ENCODE assay signal across 10 cellular contexts in genomic region chrX:71251456-71251973, GRCh38. TPM values are rescaled to one million over a fixed set of nuclear protein-coding genes. Genes with fewer than 3 reads are reported as not detected.
DNase-seq lines count a peak whose midpoint lies in the region; ATAC-seq, FAIRE-seq and TF ChIP-seq lines count a peak whose summit lies in the region.
"Had no signal": no experiment of that assay in that cellular context is flagged by ENCODE, and none has a peak within 500 bp of the region (broad histone marks: within the 10 kb centered on the region; RNA-seq: fewer than 3 reads in every experiment).

No MANE protein-coding gene starts in this region.

- H3K27ac ChIP-seq in A549 (no peak overlapping the region), HUES48 (ENCODE audit: low read depth, low read length) (no peak overlapping the region)
- H3K27ac ChIP-seq: left lung had no signal

- CTCF ChIA-PET in A549 (lab: Yijun Ruan, JAX) = interaction anchor here (1.1 to 1.8 kb wide), 2 partner anchors 11 to 32 kb away, joined by 4 read pairs; partner anchors contain the start of gene NONO

- no peak for TF ChIP-seq EP300 in A549 (IDR thresholded peaks at IDR 0.05)

- peak overlapping the region; percentile 88 for H3K4me3 Mint-ChIP-seq in activated T-helper 2 cell treated with anti-CD3 and anti-CD28 coated beads, Interferon-gamma antibody, Interleukin-2, Interleukin-4, amounts not matched to agents 10 μg/mL and 5 μg/mL and 100 μg/mL, durations not matched to agents 14 hours and 24 hours and 36 hours (ENCODE audit: low read depth)
- peak overlapping the region in 7 of 10 donors; percentile 32 to 98 (median 56) for H3K4me3 Mint-ChIP-seq in naive thymus-derived CD8-positive, alpha-beta T cell

- H3K27ac Mint-ChIP-seq in activated T-helper 2 cell treated with anti-CD3 and anti-CD28 coated beads, Interferon-gamma antibody, Interleukin-2, Interleukin-4, amounts not matched to agents 10 μg/mL and 5 μg/mL and 100 μg/mL, durations not matched to agents 14 hours and 24 hours and 36 hours = peak overlapping the region; percentile 80
- peak overlapping the region in 7 of 10 donors; percentile 0 to 79 (median 52) for H3K27ac Mint-ChIP-seq in naive thymus-derived CD8-positive, alpha-beta T cell

- no peak for TF ChIP-seq RAD21 in A549 (conservative IDR thresholded peaks at IDR 0.05 in 1 of 2, IDR thresholded peaks at IDR 0.05 in 1 of 2)

- H3K9me3 Mint-ChIP-seq in activated T-helper 2 cell treated with anti-CD3 and anti-CD28 coated beads, Interferon-gamma antibody, Interleukin-2, Interleukin-4, amounts not matched to agents 10 μg/mL and 5 μg/mL and 100 μg/mL, durations not matched to agents 14 hours and 24 hours and 36 hours = no peaks in the 10 kb centered on the region
- H3K9me3 Mint-ChIP-seq in naive thymus-derived CD8-positive, alpha-beta T cell = no peaks in the 10 kb centered on the region

- H3K4me2 ChIP-seq in A549 = 0 out of 3 replicates have a peak overlapping the region, but pooled peaks have one; percentile 99

- intact Hi-C loops in activated T-helper 2 cell treated with anti-CD3 and anti-CD28 coated beads, Interferon-gamma antibody, Interleukin-2, Interleukin-4, amounts not matched to agents 10 μg/mL and 5 μg/mL and 100 μg/mL, durations not matched to agents 14 hours and 24 hours and 36 hours (cut with micrococcal nuclease) = no loop called here

- no peak for TF ChIP-seq POLR2A in A549 (IDR thresholded peaks at IDR 0.05; ENCODE audit: low read length)

- no peaks in the 10 kb centered on the region for H3K27me3 Mint-ChIP-seq in activated T-helper 2 cell treated with anti-CD3 and anti-CD28 coated beads, Interferon-gamma antibody, Interleukin-2, Interleukin-4, amounts not matched to agents 10 μg/mL and 5 μg/mL and 100 μg/mL, durations not matched to agents 14 hours and 24 hours and 36 hours (ENCODE audit: low read depth)
- no peaks in the 10 kb centered on the region for H3K27me3 Mint-ChIP-seq in naive thymus-derived CD8-positive, alpha-beta T cell

- TF ChIP-seq CTCF in A549 (IDR thresholded peaks at IDR 0.05) = no peak

- FAIRE-seq in A549 (lab: Jason Lieb, UNC) = no peak

- peaks cover 32% of the 10 kb centered on the region for H3K36me3 Mint-ChIP-seq in activated T-helper 2 cell treated with anti-CD3 and anti-CD28 coated beads, Interferon-gamma antibody, Interleukin-2, Interleukin-4, amounts not matched to agents 10 μg/mL and 5 μg/mL and 100 μg/mL, durations not matched to agents 14 hours and 24 hours and 36 hours (ENCODE audit: low read depth)
- peaks cover 0 to 31% (median 2%) of the 10 kb centered on the region in 3 donors for H3K36me3 Mint-ChIP-seq in naive thymus-derived CD8-positive, alpha-beta T cell

- no peaks in the 10 kb centered on the region for H3K27me3 ChIP-seq in HUES48 (ENCODE audit: control insufficient read depth, insufficient read depth, low read length)
- H3K27me3 ChIP-seq: left lung had no signal

- POLR2A ChIA-PET in A549 (lab: Yijun Ruan, JAX) = no interaction called here
- POLR2A ChIA-PET in naive thymus-derived CD8-positive, alpha-beta T cell (lab: Charles Lee) = interaction anchor here (1.2 to 5.2 kb wide), 3 partner anchors 32 to 115 kb away, joined by 3 to 84 read pairs (median 5); partner anchors contain the start of genes NONO and TAF1

- H3K4me1 Mint-ChIP-seq in activated T-helper 2 cell treated with anti-CD3 and anti-CD28 coated beads, Interferon-gamma antibody, Interleukin-2, Interleukin-4, amounts not matched to agents 10 μg/mL and 5 μg/mL and 100 μg/mL, durations not matched to agents 14 hours and 24 hours and 36 hours (ENCODE audit: low read depth) = peaks cover 27% of the 10 kb centered on the region
- H3K4me1 Mint-ChIP-seq in naive thymus-derived CD8-positive, alpha-beta T cell = peaks cover 13 to 32% (median 23%) of the 10 kb centered on the region in 4 donors

- WGBS in A549 (ENCODE audit: missing lambda C conversion rate) = 81% methylated on average over 6 of the region's 8 CpGs

- peaks cover 46% of the 10 kb centered on the region for H3K36me3 ChIP-seq in HUES48 (ENCODE audit: control insufficient read depth, insufficient read depth, low read length)

- H3K4me3 ChIP-seq in A549 (no peak overlapping the region), HUES48 (ENCODE audit: low read depth, low read length) (peak overlapping the region; percentile 81)
- H3K4me3 ChIP-seq: left lung had no signal

- no peak overlapping the region for H3K9ac ChIP-seq in HUES48 (ENCODE audit: low read depth, low read length)

- DNase-seq in A549 (ENCODE audit: low read depth in 1 of 2, low spot score in 1 of 2) (no peak), COR-L47 (lab: John Stamatoyannopoulos, UW) (no peak), NOMO-1 treated with dmso at 0.1 percent for 144 hours (lab: John Stamatoyannopoulos, UW; ENCODE audit: unreplicated experiment) (no peak), hepatic stellate cell (ENCODE audit: low spot score) (no peak), NCI-H128 (lab: John Stamatoyannopoulos, UW; ENCODE audit: unreplicated experiment) (no peak)
- no peak for DNase-seq in activated T-helper 2 cell treated with anti-CD3 and anti-CD28 coated beads, Interferon-gamma antibody, Interleukin-2, Interleukin-4, amounts not matched to agents 10 μg/mL and 5 μg/mL and 100 μg/mL, durations not matched to agents 14 hours and 24 hours and 36 hours (ENCODE audit: low spot score)
- DNase-seq in naive thymus-derived CD8-positive, alpha-beta T cell = no peak
- DNase-seq: left lung, NCI-H1105 had no signal

- no peak for ATAC-seq in A549
- ATAC-seq in naive thymus-derived CD8-positive, alpha-beta T cell = no peak
- ATAC-seq: left lung had no signal

- H3K4me1 ChIP-seq in A549 (peaks cover 23% of the 10 kb centered on the region), HUES48 (ENCODE audit: control insufficient read depth, insufficient read depth, low read length) (0 out of 2 replicates have a peak, but pooled peaks cover 3% of the 10 kb centered on the region)

- no peaks in the 10 kb centered on the region for H3K9me3 ChIP-seq in A549
- peaks cover 18% of the 10 kb centered on the region for H3K9me3 ChIP-seq in HUES48 (ENCODE audit: control insufficient read depth, insufficient read depth, low read length)
- H3K9me3 ChIP-seq: left lung had no signal

TF ChIP-seq in A549, 52 proteins besides CTCF, POLR2A, EP300 and RAD21:
- no peak for TF ChIP-seq PHF8 (IDR thresholded peaks at IDR 0.05; ENCODE audit: borderline replicate concordance, low read depth)
- no peak for TF ChIP-seq SMC3 (IDR thresholded peaks at IDR 0.05)
- TF ChIP-seq SREBF2 (IDR thresholded peaks at IDR 0.05) = no peak
- TF ChIP-seq EHF (CRISPR knock-in tag; IDR thresholded peaks at IDR 0.05) = no peak
- TF ChIP-seq JUN (IDR thresholded peaks at IDR 0.05) = no peak
- TF ChIP-seq HOXB5 (CRISPR knock-in tag; IDR thresholded peaks at IDR 0.05) = no peak
- no peak for TF ChIP-seq RCOR1 (IDR thresholded peaks at IDR 0.05; ENCODE audit: low read depth, low read length)
- TF ChIP-seq RARB (CRISPR knock-in tag; IDR thresholded peaks at IDR 0.05) = no peak

RNA-seq across cellular contexts. Expression of gene ZMYM3, which starts 2.4 kb away (rescaled TPM):
- polyA plus RNA-seq in A549 (2011; rRNA removed) (18.8 and 23.2 TPM in 2 replicates), A549 (2017; fragmentation: RNase III; extraction: RNeasy Plus Mini Kit Qiagen cat#74134 plus additional on column Dnase treatment) (16.5 to 22.0 TPM (median 19.1 TPM) in 3 replicates)
- 15.6 and 20.2 TPM in 2 replicates for polyA plus RNA-seq in A549 (2012; cell fraction: cytosol; rRNA removed)
- 35.2 and 42.2 TPM in 2 replicates for polyA plus RNA-seq in A549 (2012; cell fraction: nucleus; rRNA removed)
- 51.9 and 55.1 TPM in 2 replicates for polyA minus RNA-seq in A549 (2011; rRNA and poly(A)+ RNA removed)
- total RNA-seq in activated T-helper 2 cell treated with anti-CD3 and anti-CD28 coated beads, Interferon-gamma antibody, Interleukin-2, Interleukin-4, amounts not matched to agents 10 μg/mL and 5 μg/mL and 100 μg/mL, durations not matched to agents 14 hours and 24 hours and 36 hours = 26.8 and 31.4 TPM in 2 replicates
- 10 to 100 TPM; 35.3 to 36.0 TPM for total RNA-seq in naive thymus-derived CD8-positive, alpha-beta T cell
- 1 to 10 TPM; 4.8 to 6.5 (median 5.0) TPM for polyA plus RNA-seq in naive thymus-derived CD8-positive, alpha-beta T cell

RNA-seq across cellular contexts. Expression of gene GJB1, which starts 28.5 kb away (rescaled TPM):
- polyA plus RNA-seq in A549 (2011; rRNA removed) (0.39 and 0.67 TPM in 2 replicates), A549 (2017; fragmentation: RNase III; extraction: RNeasy Plus Mini Kit Qiagen cat#74134 plus additional on column Dnase treatment) (0.10 to 0.15 TPM (median 0.13 TPM) in 3 replicates)
- 0.04 and 0.06 TPM in 2 replicates for polyA plus RNA-seq in A549 (2012; cell fraction: cytosol; rRNA removed)
- 0.04 TPM in 1 of 2 replicates, not detected in the other for polyA plus RNA-seq in A549 (2012; cell fraction: nucleus; rRNA removed)
- polyA minus RNA-seq in A549 (2011; rRNA and poly(A)+ RNA removed) = 0.68 and 1.1 TPM in 2 replicates
- total RNA-seq in activated T-helper 2 cell treated with anti-CD3 and anti-CD28 coated beads, Interferon-gamma antibody, Interleukin-2, Interleukin-4, amounts not matched to agents 10 μg/mL and 5 μg/mL and 100 μg/mL, durations not matched to agents 14 hours and 24 hours and 36 hours = not detected in 2 replicates
- total RNA-seq in naive thymus-derived CD8-positive, alpha-beta T cell = not detected
- polyA plus RNA-seq in naive thymus-derived CD8-positive, alpha-beta T cell = not detected

RNA-seq across cellular contexts. Expression of gene NONO, which starts 31.9 kb away (rescaled TPM):
- polyA plus RNA-seq in A549 (2011; rRNA removed) = 362 and 631 TPM in 2 replicates
- polyA plus RNA-seq in A549 (2012; cell fraction: cytosol; rRNA removed) = 245 and 286 TPM in 2 replicates
- 271 and 435 TPM in 2 replicates for polyA plus RNA-seq in A549 (2012; cell fraction: nucleus; rRNA removed)
- polyA plus RNA-seq in A549 (2017; fragmentation: RNase III; extraction: RNeasy Plus Mini Kit Qiagen cat#74134 plus additional on column Dnase treatment) = 384 to 405 TPM (median 403 TPM) in 3 replicates
- 471 and 547 TPM in 2 replicates for polyA minus RNA-seq in A549 (2011; rRNA and poly(A)+ RNA removed)
- total RNA-seq in activated T-helper 2 cell treated with anti-CD3 and anti-CD28 coated beads, Interferon-gamma antibody, Interleukin-2, Interleukin-4, amounts not matched to agents 10 μg/mL and 5 μg/mL and 100 μg/mL, durations not matched to agents 14 hours and 24 hours and 36 hours = 585 and 612 TPM in 2 replicates
- total RNA-seq in naive thymus-derived CD8-positive, alpha-beta T cell = 100 to 1,000 TPM; 372 to 387 TPM
- polyA plus RNA-seq in naive thymus-derived CD8-positive, alpha-beta T cell = 100 to 1,000 TPM; 177 to 199 (median 193) TPM

RNA-seq across cellular contexts. Expression of gene ITGB1BP2, which starts 50.0 kb away (rescaled TPM):
- 3.1 and 3.6 TPM in 2 replicates for polyA plus RNA-seq in A549 (2011; rRNA removed)
- 1.7 and 1.9 TPM in 2 replicates for polyA plus RNA-seq in A549 (2012; cell fraction: cytosol; rRNA removed)
- polyA plus RNA-seq in A549 (2012; cell fraction: nucleus; rRNA removed) = 10.4 and 17.5 TPM in 2 replicates
- polyA plus RNA-seq in A549 (2017; fragmentation: RNase III; extraction: RNeasy Plus Mini Kit Qiagen cat#74134 plus additional on column Dnase treatment) = 1.4 to 2.4 TPM (median 2.0 TPM) in 3 replicates
- 3.4 and 5.0 TPM in 2 replicates for polyA minus RNA-seq in A549 (2011; rRNA and poly(A)+ RNA removed)
- 6.1 and 6.5 TPM in 2 replicates for total RNA-seq in activated T-helper 2 cell treated with anti-CD3 and anti-CD28 coated beads, Interferon-gamma antibody, Interleukin-2, Interleukin-4, amounts not matched to agents 10 μg/mL and 5 μg/mL and 100 μg/mL, durations not matched to agents 14 hours and 24 hours and 36 hours
- 1 to 10 TPM; 5.8 to 6.7 TPM for total RNA-seq in naive thymus-derived CD8-positive, alpha-beta T cell
- not detected for polyA plus RNA-seq in naive thymus-derived CD8-positive, alpha-beta T cell
